ENCODE assay signal across 20 cellular contexts in genomic region chr7:140873473-140873872, GRCh38.
"Had no signal": no experiment of that assay in that cellular context is flagged by ENCODE, and none has a peak within 500 bp of the region (broad histone marks: within the 10 kb centered on the region; RNA-seq: fewer than 3 reads in every experiment).

No MANE protein-coding gene starts in this region.

- H3K4me3 ChIP-seq: tibial nerve had no signal

- H3K4me1 Mint-ChIP-seq: nephron had no signal

- H3K27me3 Mint-ChIP-seq: activated naive CD4-positive, alpha-beta T cell treated with anti-CD3 and anti-CD28 coated beads, Interleukin-2, amount 50 U/mL, for 24 hours; brain; stimulated activated naive CD8-positive, alpha-beta T cell treated with anti-CD3 and anti-CD28 coated beads, Interleukin-15, amount 100 ng/mL, for 72 hours had no signal

- H3K36me3 ChIP-seq: tibial nerve had no signal

- H3K9ac ChIP-seq: parathyroid adenoma had no signal

- H2AFZ ChIP-seq: parathyroid adenoma had no signal

- H3K9me3 ChIP-seq: tibial nerve had no signal

- DNase-seq: activated CD4-positive, alpha-beta T cell treated with anti-CD3 and anti-CD28 coated beads, Interleukin-2, amount 50 U/mL, for 1 hour; activated CD8-positive, alpha-beta T cell treated with anti-CD3 and anti-CD28 coated beads, Interleukin-2, amount 10 ng/mL, durations not matched to agents 7 days and 5 days; activated gamma-delta T cell treated with Interleukin-2 at 50 U/mL for 16 hours; activated T-cell treated with anti-CD3 and anti-CD28 coated beads, Interleukin-2, amount 50 U/mL, for 1 hour; anterior cingulate cortex; central memory CD4-positive, alpha-beta T cell; foreskin fibroblast; midbrain; small intestine; stimulated activated CD4-positive, alpha-beta T cell treated with anti-CD3 and anti-CD28 coated beads, Interleukin-2, amount 100 ng/mL, for 24 hours; stimulated activated naive CD8-positive, alpha-beta T cell treated with anti-CD3 and anti-CD28 coated beads, Interleukin-15, amount 100 ng/mL, for 72 hours had no signal

- H3K27me3 ChIP-seq: tibial nerve had no signal

- H3K27ac Mint-ChIP-seq: activated CD8-positive, alpha-beta T cell treated with anti-CD3 and anti-CD28 coated beads, Interleukin-2, amount 10 ng/mL, durations not matched to agents 7 days and 5 days; activated naive CD4-positive, alpha-beta T cell treated with anti-CD3 and anti-CD28 coated beads, Interleukin-2, amount 50 U/mL, for 24 hours; nephron; stimulated activated effector memory CD8-positive, alpha-beta T cell treated with anti-CD3 and anti-CD28 coated beads, Interleukin-12 subunit alpha, Interleukin-12 subunit beta, amount 100 ng/mL, for 72 hours had no signal

- H3K4me3 Mint-ChIP-seq: activated CD8-positive, alpha-beta T cell treated with anti-CD3 and anti-CD28 coated beads, Interleukin-2, amount 10 ng/mL, durations not matched to agents 7 days and 5 days; activated naive CD4-positive, alpha-beta T cell treated with anti-CD3 and anti-CD28 coated beads, Interleukin-2, amount 50 U/mL, for 24 hours; brain; nephron; stimulated activated effector memory CD8-positive, alpha-beta T cell treated with anti-CD3 and anti-CD28 coated beads, Interleukin-12 subunit alpha, Interleukin-12 subunit beta, amount 100 ng/mL, for 72 hours; stimulated activated naive CD8-positive, alpha-beta T cell treated with anti-CD3 and anti-CD28 coated beads, Interleukin-15, amount 100 ng/mL, for 72 hours had no signal

- H3K9me3 Mint-ChIP-seq: activated naive CD4-positive, alpha-beta T cell treated with anti-CD3 and anti-CD28 coated beads, Interleukin-2, amount 50 U/mL, for 24 hours; stimulated activated effector memory CD8-positive, alpha-beta T cell treated with anti-CD3 and anti-CD28 coated beads, Interleukin-12 subunit alpha, Interleukin-12 subunit beta, amount 100 ng/mL, for 72 hours had no signal

- H3K27ac ChIP-seq: parathyroid adenoma, tibial nerve had no signal

- ATAC-seq: activated CD4-positive, CD25-positive, alpha-beta regulatory T cell treated with anti-CD3 and anti-CD28 coated beads, Interleukin-2, amount 50 U/mL, for 24 hours; activated CD8-positive, alpha-beta T cell treated with anti-CD3 and anti-CD28 coated beads, Interleukin-2, amount 10 ng/mL, durations not matched to agents 7 days and 5 days; left lobe of liver; sciatic nerve; stimulated activated effector memory CD8-positive, alpha-beta T cell treated with anti-CD3 and anti-CD28 coated beads, Interleukin-12 subunit alpha, Interleukin-12 subunit beta, amount 100 ng/mL, for 72 hours; stimulated activated naive CD8-positive, alpha-beta T cell treated with anti-CD3 and anti-CD28 coated beads, Interleukin-15, amount 100 ng/mL, for 72 hours had no signal
